ENCODE assay signal across 9 cellular contexts in the genomic region with DNA sequence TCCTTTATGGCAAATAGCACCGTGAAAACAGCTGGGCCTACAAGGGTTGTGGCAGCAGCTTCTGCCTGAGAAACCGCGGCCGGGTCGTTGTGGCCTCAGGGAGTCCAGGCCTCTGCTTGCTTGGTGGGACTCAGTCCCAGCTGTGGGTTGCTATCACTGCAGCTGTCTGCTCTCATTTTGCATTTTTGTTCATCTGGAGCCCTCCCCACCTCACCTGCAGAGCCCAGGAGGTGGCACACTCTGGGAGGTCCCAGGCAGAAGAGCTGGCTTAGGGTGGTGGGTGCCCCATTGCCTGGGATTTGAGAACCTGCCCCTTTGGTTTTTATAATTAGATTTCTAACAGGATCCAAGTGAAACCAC.
DNase-seq lines count a peak whose midpoint lies in the region; ATAC-seq lines count a peak whose summit lies in the region.
"Had no signal": no experiment of that assay in that cellular context is flagged by ENCODE, and none has a peak within 500 bp of the region (broad histone marks: within the 10 kb centered on the region; RNA-seq: fewer than 3 reads in every experiment).

No MANE protein-coding gene starts in this region.

- H3K9me3 ChIP-seq in naive thymus-derived CD4-positive, alpha-beta T cell (ENCODE audit: control insufficient read depth in 2 of 3, low read length in 3 of 3): peaks cover 0 to 5% (median 0%) of the 10 kb centered on the region in 3 experiments

- peaks cover 23% of the 10 kb centered on the region for H3K36me3 Mint-ChIP-seq in T-helper 1 cell treated with Interleukin-12 subunit alpha and Interleukin-12 subunit beta and Interleukin-4 antibody, amounts not matched to agents 30 μg/mL and 1 μg/mL, for 36 hours (ENCODE audit: low read depth)
- H3K36me3 Mint-ChIP-seq in naive thymus-derived CD4-positive, alpha-beta T cell: peaks cover 0 to 23% (median 0%) of the 10 kb centered on the region in 5 donors

- peaks cover 75% of the 10 kb centered on the region for H3K4me1 Mint-ChIP-seq in T-helper 1 cell treated with Interleukin-12 subunit alpha and Interleukin-12 subunit beta and Interleukin-4 antibody, amounts not matched to agents 30 μg/mL and 1 μg/mL, for 36 hours (ENCODE audit: low read depth)
- peaks cover 47 to 91% (median 87%) of the 10 kb centered on the region in 7 donors for H3K4me1 Mint-ChIP-seq in naive thymus-derived CD4-positive, alpha-beta T cell

- peak in 1 of 9 donors; percentile 56 for DNase-seq in naive thymus-derived CD4-positive, alpha-beta T cell
- DNase-seq in NCI-H1694 treated with DMSO at 0.1 percent for 48 hours (lab: John Stamatoyannopoulos, UW) (no peak), middle frontal gyrus (ENCODE audit: extremely low spot score, low spot score) (no peak), OCI-M2 (lab: John Stamatoyannopoulos, UW; ENCODE audit: unreplicated experiment) (no peak), NCI-H2196 (lab: John Stamatoyannopoulos, UW; ENCODE audit: unreplicated experiment) (no peak)
- DNase-seq: heart right ventricle had no signal

- peak; percentile 54 for ATAC-seq in GM18909 (IDR thresholded peaks at IDR 0.05; ENCODE audit: poor library complexity, unreplicated experiment)
- ATAC-seq in HG02759 (IDR thresholded peaks at IDR 0.05; ENCODE audit: unreplicated experiment): peak; percentile 66
- no peak for ATAC-seq in naive thymus-derived CD4-positive, alpha-beta T cell
- ATAC-seq: heart right ventricle had no signal

- H3K9me3 Mint-ChIP-seq in T-helper 1 cell treated with Interleukin-12 subunit alpha and Interleukin-12 subunit beta and Interleukin-4 antibody, amounts not matched to agents 30 μg/mL and 1 μg/mL, for 36 hours: no peaks in the 10 kb centered on the region
- peaks cover 0 to 3% (median 0%) of the 10 kb centered on the region in 11 donors for H3K9me3 Mint-ChIP-seq in naive thymus-derived CD4-positive, alpha-beta T cell

- no peaks in the 10 kb centered on the region for H3K36me3 ChIP-seq in naive thymus-derived CD4-positive, alpha-beta T cell (ENCODE audit: control insufficient read depth in 2 of 3, insufficient read depth in 3 of 3, low read length in 3 of 3)
- H3K36me3 ChIP-seq: heart right ventricle had no signal

- intact Hi-C loops in naive thymus-derived CD4-positive, alpha-beta T cell (cut with micrococcal nuclease): loop anchor here (1.0 to 5.0 kb wide), 9 partner anchors 28 to 301 kb away; no protein-coding TSS in a partner anchor

- no peaks in the 10 kb centered on the region for H3K27me3 Mint-ChIP-seq in T-helper 1 cell treated with Interleukin-12 subunit alpha and Interleukin-12 subunit beta and Interleukin-4 antibody, amounts not matched to agents 30 μg/mL and 1 μg/mL, for 36 hours (ENCODE audit: low read depth)
- no peaks in the 10 kb centered on the region for H3K27me3 Mint-ChIP-seq in naive thymus-derived CD4-positive, alpha-beta T cell

- POLR2A ChIA-PET in naive thymus-derived CD4-positive, alpha-beta T cell (lab: Charles Lee): interaction anchor here (0.7 to 1.1 kb wide), 3 partner anchors 15 to 318 kb away, joined by 3 to 7 read pairs (median 3); no protein-coding TSS in a partner anchor

- CTCF ChIA-PET in naive thymus-derived CD4-positive, alpha-beta T cell (lab: Charles Lee): interaction anchor here (0.8 to 1.4 kb wide), 3 partner anchors 140 to 359 kb away, joined by 3 to 4 read pairs (median 4); no protein-coding TSS in a partner anchor

- no peaks in the 10 kb centered on the region for H3K27me3 ChIP-seq in naive thymus-derived CD4-positive, alpha-beta T cell (ENCODE audit: control insufficient read depth in 2 of 2, insufficient read depth in 2 of 2, low read length in 2 of 2)
- H3K27me3 ChIP-seq: heart right ventricle had no signal

- peak overlapping the region; percentile 37 for H3K27ac ChIP-seq in naive thymus-derived CD4-positive, alpha-beta T cell (ENCODE audit: low read depth, low read length)

- peak overlapping the region; percentile 96 for H3K27ac Mint-ChIP-seq in T-helper 1 cell treated with Interleukin-12 subunit alpha and Interleukin-12 subunit beta and Interleukin-4 antibody, amounts not matched to agents 30 μg/mL and 1 μg/mL, for 36 hours
- H3K27ac Mint-ChIP-seq in naive thymus-derived CD4-positive, alpha-beta T cell: peak overlapping the region; percentile 49 to 94 (median 83)

- peak overlapping the region; percentile 53 for H3K4me3 Mint-ChIP-seq in T-helper 1 cell treated with Interleukin-12 subunit alpha and Interleukin-12 subunit beta and Interleukin-4 antibody, amounts not matched to agents 30 μg/mL and 1 μg/mL, for 36 hours
- peak overlapping the region; percentile 62 to 85 (median 76) for H3K4me3 Mint-ChIP-seq in naive thymus-derived CD4-positive, alpha-beta T cell

- peaks cover 18 to 61% of the 10 kb centered on the region in 2 donors for H3K4me1 ChIP-seq in naive thymus-derived CD4-positive, alpha-beta T cell (ENCODE audit: control insufficient read depth in 2 of 2, insufficient read depth in 2 of 2, low read length in 2 of 2)

- peak overlapping the region; percentile 35 for H3K4me3 ChIP-seq in naive thymus-derived CD4-positive, alpha-beta T cell (ENCODE audit: low read length)
- H3K4me3 ChIP-seq: heart right ventricle had no signal
